ENCODE assay signal across 8 cellular contexts in the genomic region with DNA sequence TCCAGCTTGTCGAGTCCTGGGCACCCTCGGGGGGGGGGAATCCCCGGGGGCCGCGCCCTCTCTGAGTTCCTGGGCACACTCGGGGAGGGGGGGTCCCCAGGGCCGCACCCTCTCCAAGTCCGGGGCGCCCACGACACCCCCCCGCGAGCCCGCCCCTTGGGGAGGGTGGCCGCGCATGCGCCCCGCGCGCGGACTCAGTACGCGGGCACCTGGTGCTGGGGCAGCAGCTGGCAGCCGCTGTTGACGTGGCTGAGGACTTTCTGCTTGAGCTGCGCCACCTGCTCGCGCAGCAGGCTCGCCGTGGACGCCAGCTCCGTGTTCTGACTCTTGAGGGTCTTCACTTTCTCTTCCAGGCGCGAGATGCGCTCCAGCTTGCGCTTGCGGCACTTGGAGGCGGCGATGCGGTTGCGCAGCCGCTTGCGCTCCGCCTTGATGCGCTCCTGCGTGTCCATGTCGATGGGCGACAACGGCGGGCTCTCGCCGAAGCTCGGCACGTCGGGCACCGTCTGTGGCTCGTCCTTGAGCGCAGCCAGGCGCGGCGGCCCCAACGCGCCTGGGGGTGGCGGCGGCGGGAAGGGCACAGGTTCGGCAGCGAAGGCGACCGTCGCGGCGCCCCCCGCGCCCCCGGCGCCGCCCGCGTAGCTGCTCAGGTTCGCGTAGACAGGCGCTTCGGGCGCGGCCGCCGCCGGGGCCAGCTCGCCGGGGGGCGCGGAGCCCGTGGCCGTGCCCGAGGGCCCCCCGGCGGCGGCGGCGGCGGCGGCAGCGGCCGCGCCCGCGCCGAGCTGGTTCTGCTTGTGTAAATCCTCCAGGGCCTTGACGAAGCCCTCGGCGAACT. TPM values are rescaled to one million over a fixed set of nuclear protein-coding genes. Genes with fewer than 3 reads are reported as not detected.
DNase-seq lines count a peak whose midpoint lies in the region; ATAC-seq, FAIRE-seq and TF ChIP-seq lines count a peak whose summit lies in the region.

No MANE protein-coding gene starts in this region.

- TF ChIP-seq CTCF in SK-N-SH (IDR thresholded peaks at IDR 0.05) (no peak), cardiac muscle cell (IDR thresholded peaks at IDR 0.05; ENCODE audit: low read depth, low read length) (no peak), pancreas (IDR thresholded peaks at IDR 0.05) (no peak)

- ATAC-seq in GM19324 (IDR thresholded peaks at IDR 0.05; ENCODE audit: low FRiP score, unreplicated experiment), result peak; percentile 16
- peak; percentile 28 to 58 (median 54) for ATAC-seq in pancreas

- H3K9ac ChIP-seq in BLaER1 treated with 17β-estradiol and CSF1 and Interleukin-3, amounts not matched to agents 10 nM and 100 nM, result peak overlapping the region; percentile 95 to 100 (median 99)
- peak overlapping the region; percentile 98 for H3K9ac ChIP-seq in SK-N-SH

- no peaks in the 10 kb centered on the region for H3K9me3 ChIP-seq in BLaER1 treated with 17β-estradiol and CSF1 and Interleukin-3, amounts not matched to agents 10 nM and 100 nM (replicated peaks in 1 of 11)
- no peaks in the 10 kb centered on the region for H3K9me3 ChIP-seq in SK-N-SH
- H3K9me3 ChIP-seq in cardiac muscle cell (ENCODE audit: low read depth), result no peaks in the 10 kb centered on the region
- H3K9me3 ChIP-seq in pancreas, result no peaks in the 10 kb centered on the region

- intact Hi-C loops in pancreas (cut with DNase I), result no loop called here

- peaks cover 24 to 35% (median 30%) of the 10 kb centered on the region in 11 experiments for H3K36me3 ChIP-seq in BLaER1 treated with 17β-estradiol and CSF1 and Interleukin-3, amounts not matched to agents 10 nM and 100 nM
- H3K36me3 ChIP-seq in SK-N-SH (replicated peaks in 1 of 2; ENCODE audit: control insufficient read depth in 1 of 2, insufficient read depth in 2 of 2, low read length in 1 of 2) (peaks cover 4 to 18% of the 10 kb centered on the region in 2 experiments), cardiac muscle cell (peaks cover 10% of the 10 kb centered on the region), pancreas (peaks cover 2 to 18% (median 2%) of the 10 kb centered on the region in 3 donors)

- no peak for TF ChIP-seq EP300 in SK-N-SH (IDR thresholded peaks at IDR 0.05; ENCODE audit: borderline replicate concordance in 1 of 2, low read depth in 1 of 2, low read length in 1 of 2)

- peaks cover 56% of the 10 kb centered on the region for H3K79me2 ChIP-seq in SK-N-SH (ENCODE audit: insufficient read depth)

- no peaks in the 10 kb centered on the region for H3K9me2 ChIP-seq in SK-N-SH

- no peak for TF ChIP-seq RAD21 in SK-N-SH (IDR thresholded peaks at IDR 0.05; ENCODE audit: low read length)

- H3K4me1 ChIP-seq in BLaER1 treated with 17β-estradiol and CSF1 and Interleukin-3, amounts not matched to agents 10 nM and 100 nM, result peaks cover 43 to 69% (median 60%) of the 10 kb centered on the region in 10 experiments
- H3K4me1 ChIP-seq in SK-N-SH (ENCODE audit: control insufficient read depth in 1 of 2, insufficient read depth in 2 of 2, low read depth in 1 of 2, low read length in 1 of 2) (peaks cover 12 to 16% of the 10 kb centered on the region in 2 experiments; a peak in 3 of 4 replicates), cardiac muscle cell (ENCODE audit: low read depth) (peaks cover 11% of the 10 kb centered on the region), pancreas (peaks cover 5 to 46% (median 25%) of the 10 kb centered on the region in 3 donors)

- 3% methylated on average over 10 of the region's 111 CpGs for WGBS in SK-N-SH (ENCODE audit: low lambda C conversion rate)
- 0 to 1% methylated on average over 83 to 111 of the region's 111 CpGs for WGBS in pancreas, 2 donors

- CTCF ChIA-PET in SK-N-SH (lab: Yijun Ruan, JAX), result interaction anchor here (0.7 to 13.0 kb wide), 27 partner anchors 10 to 262 kb away, joined by 3 to 216 read pairs (median 15); a partner anchor contains a TSS

- peak overlapping the region; percentile 96 to 100 (median 98) for H3K27ac ChIP-seq in BLaER1 treated with 17β-estradiol and CSF1 and Interleukin-3, amounts not matched to agents 10 nM and 100 nM
- peak overlapping the region; percentile 94 to 97 for H3K27ac ChIP-seq in SK-N-SH (ENCODE audit: low read depth in 2 of 2, low read length in 1 of 2)
- peak overlapping the region; percentile 99 for H3K27ac ChIP-seq in cardiac muscle cell
- H3K27ac ChIP-seq in pancreas, result peak overlapping the region; percentile 97 to 100 (median 100)

- no peak overlapping the region for H2AFZ ChIP-seq in SK-N-SH (ENCODE audit: low read depth)

- H3K27me3 ChIP-seq in BLaER1 treated with 17β-estradiol and CSF1 and Interleukin-3, amounts not matched to agents 10 nM and 100 nM, result no peaks in the 10 kb centered on the region
- no peaks in the 10 kb centered on the region for H3K27me3 ChIP-seq in SK-N-SH (ENCODE audit: insufficient read depth)
- H3K27me3 ChIP-seq in cardiac muscle cell, result no peaks in the 10 kb centered on the region
- no peaks in the 10 kb centered on the region for H3K27me3 ChIP-seq in pancreas

- peak; percentile 71 for DNase-seq in LoVo (ENCODE audit: low spot score)
- DNase-seq in SK-N-SH, result peak; percentile 85
- peak; percentile 47 for DNase-seq in activated naive CD8-positive, alpha-beta T cell treated with anti-CD3 and anti-CD28 coated beads, Interleukin-2, amount 50 U/mL, for 16 hours (ENCODE audit: low read depth, low spot score)
- DNase-seq in cardiac muscle cell (ENCODE audit: low read depth in 1 of 2, low spot score in 1 of 2), result peak; percentile 78 to 79
- DNase-seq in pancreas, result peak; percentile 80 to 95 (median 85)
- DNase-seq in ureter (ENCODE audit: low spot score), result peak; percentile 83

- peaks cover 24% of the 10 kb centered on the region for H3F3A ChIP-seq in SK-N-SH (replicated peaks; ENCODE audit: insufficient read depth)

- peak overlapping the region; percentile 73 to 97 (median 89) for H3K4me2 ChIP-seq in BLaER1 treated with 17β-estradiol and CSF1 and Interleukin-3, amounts not matched to agents 10 nM and 100 nM
- peak overlapping the region; percentile 93 for H3K4me2 ChIP-seq in SK-N-SH

- peak overlapping the region; percentile 81 to 99 (median 92) for H3K4me3 ChIP-seq in BLaER1 treated with 17β-estradiol and CSF1 and Interleukin-3, amounts not matched to agents 10 nM and 100 nM
- H3K4me3 ChIP-seq in SK-N-SH (ENCODE audit: low read depth in 2 of 2, low read length in 1 of 2), result peak overlapping the region; percentile 74 to 92
- peak overlapping the region; percentile 97 for H3K4me3 ChIP-seq in cardiac muscle cell
- H3K4me3 ChIP-seq in pancreas, result peak overlapping the region; percentile 69 to 97 (median 80)

- POLR2A ChIA-PET in SK-N-SH (lab: Yijun Ruan, JAX), result interaction anchor here (0.6 to 6.1 kb wide), 19 partner anchors 12 to 421 kb away, joined by 3 to 112 read pairs (median 5); a partner anchor contains a TSS

- H4K20me1 ChIP-seq in BLaER1 treated with 17β-estradiol and CSF1 and Interleukin-3, amounts not matched to agents 10 nM and 100 nM, result peaks cover 50 to 59% (median 57%) of the 10 kb centered on the region in 11 experiments
- H4K20me1 ChIP-seq in SK-N-SH (ENCODE audit: insufficient read depth), result peaks cover 48% of the 10 kb centered on the region

- no peak for FAIRE-seq in pancreas (lab: Jason Lieb, UNC)

TF ChIP-seq in SK-N-SH, 30 proteins besides CTCF, POLR2A, EP300 and RAD21 (continues in another document):
- TF ChIP-seq FOXJ3 (CRISPR knock-in tag; IDR thresholded peaks at IDR 0.05) (no peak), SMC3 (IDR thresholded peaks at IDR 0.05; ENCODE audit: low read depth, low read length) (no peak), NRF1 (IDR thresholded peaks at IDR 0.05; ENCODE audit: low read depth, low read length) (peak; percentile 77), SIN3A (IDR thresholded peaks at IDR 0.05; ENCODE audit: borderline replicate concordance, low read depth, low read length) (peak; percentile 41; the same call in 1 of the 2 replicates), MXI1 (IDR thresholded peaks at IDR 0.05; ENCODE audit: low read depth, low read length) (0 out of 2 replicates have a peak, but pooled peaks have one; percentile 41), TAF1 (IDR thresholded peaks at IDR 0.05; ENCODE audit: borderline replicate concordance, low read depth, low read length) (0 out of 2 replicates have a peak, but pooled peaks have one; percentile 20)

RNA-seq across cellular contexts. Expression of a gene that starts 1.0 kb away (rescaled TPM):
- polyA plus RNA-seq in SK-N-SH (2012; rRNA removed) (92.5 and 115 TPM in 2 replicates), cardiac muscle cell (262 and 265 TPM in 2 replicates), pancreas (100 to 1,000 TPM; 111 to 128 TPM)
- 55.4 and 101 TPM in 2 replicates for polyA plus RNA-seq in SK-N-SH (2012; cell fraction: cytosol; rRNA removed)
- polyA plus RNA-seq in SK-N-SH (2012; cell fraction: nucleus; rRNA removed), result 125 and 131 TPM in 2 replicates
- total RNA-seq in cardiac muscle cell (430 and 496 TPM in 2 replicates), pancreas (100 to 1,000 TPM in 5 of 6 donors, 10 to 100 TPM in 1; 86.8 to 181 (median 137) TPM), ureter (94.9 TPM)

RNA-seq across cellular contexts. Expression of a gene that starts 6.2 kb away (rescaled TPM):
- polyA plus RNA-seq in SK-N-SH (2012; rRNA removed), result 1.9 and 2.5 TPM in 2 replicates
- 0.19 and 0.41 TPM in 2 replicates for polyA plus RNA-seq in SK-N-SH (2012; cell fraction: cytosol; rRNA removed)
- polyA plus RNA-seq in SK-N-SH (2012; cell fraction: nucleus; rRNA removed), result 16.0 and 19.5 TPM in 2 replicates
- total RNA-seq in cardiac muscle cell, result 2.3 and 3.2 TPM in 2 replicates
- 0.38 and 0.72 TPM in 2 replicates for polyA plus RNA-seq in cardiac muscle cell
- 1 to 10 TPM; 1.0 to 5.6 (median 1.6) TPM for total RNA-seq in pancreas
- polyA plus RNA-seq in pancreas, result 10 to 100 TPM; 14.7 to 25.3 TPM
- total RNA-seq in ureter, result 5.9 TPM

RNA-seq across cellular contexts. Expression of a gene that starts 42.4 kb away (rescaled TPM):
- polyA plus RNA-seq in SK-N-SH (2012; rRNA removed) (235 and 277 TPM in 2 replicates), cardiac muscle cell (418 and 422 TPM in 2 replicates), pancreas (10 to 100 TPM; 65.9 to 67.9 TPM)
- 193 and 249 TPM in 2 replicates for polyA plus RNA-seq in SK-N-SH (2012; cell fraction: cytosol; rRNA removed)
- polyA plus RNA-seq in SK-N-SH (2012; cell fraction: nucleus; rRNA removed), result 104 and 192 TPM in 2 replicates
- total RNA-seq in cardiac muscle cell (446 and 493 TPM in 2 replicates), pancreas (10 to 100 TPM; 16.5 to 39.0 (median 33.4) TPM), ureter (99.8 TPM)

RNA-seq across cellular contexts. Expression of a gene that starts 54.2 kb away (rescaled TPM):
- 0.36 and 1.0 TPM in 2 replicates for polyA plus RNA-seq in SK-N-SH (2012; rRNA removed)
- 0.05 and 0.26 TPM in 2 replicates for polyA plus RNA-seq in SK-N-SH (2012; cell fraction: cytosol; rRNA removed)
- polyA plus RNA-seq in SK-N-SH (2012; cell fraction: nucleus; rRNA removed), result 4.1 and 8.2 TPM in 2 replicates
- 0.67 and 8.3 TPM in 2 replicates for total RNA-seq in cardiac muscle cell
- polyA plus RNA-seq in cardiac muscle cell, result 1.1 TPM in 2 replicates
- total RNA-seq in pancreas, result under 1 TPM in 5 of 6 donors, not detected in 1; 0.12 to 0.59 (median 0.37) TPM
- 1 to 10 TPM in 1 of 2 donors, under 1 TPM in 1; 0.16 to 1.3 TPM for polyA plus RNA-seq in pancreas
- total RNA-seq in ureter, result 3.0 TPM

RNA-seq across cellular contexts. Expression of a gene that starts 59.9 kb away (rescaled TPM):
- polyA plus RNA-seq in SK-N-SH (2012; rRNA removed) (13.8 and 13.9 TPM in 2 replicates), cardiac muscle cell (12.9 and 14.0 TPM in 2 replicates), pancreas (10 to 100 TPM; 10.4 to 20.7 TPM)
- polyA plus RNA-seq in SK-N-SH (2012; cell fraction: cytosol; rRNA removed), result 6.6 and 6.9 TPM in 2 replicates
- polyA plus RNA-seq in SK-N-SH (2012; cell fraction: nucleus; rRNA removed), result 29.5 and 30.2 TPM in 2 replicates
- total RNA-seq in cardiac muscle cell (19.6 and 19.7 TPM in 2 replicates), pancreas (10 to 100 TPM; 32.9 to 44.4 (median 37.1) TPM), ureter (48.5 TPM)

Comparison
In these comparisons a context has a peak if more than half of its experiments do, and no peak if none do; other contexts are left out.
1. Peak in every context shown above with its lines: DNase-seq, ATAC-seq, H3K4me3 ChIP-seq and H3K27ac ChIP-seq.